ENCODE assay signal across 2 cellular contexts in genomic region chr16:15906439-15906838, GRCh38.
TF ChIP-seq lines count a peak whose summit lies in the region.

No MANE protein-coding gene starts in this region.

TF ChIP-seq in SK-N-SH treated with all-trans-retinoic acid at 6 μM for 48 hours, 23 proteins besides CTCF, POLR2A, EP300 and RAD21 (continued from another document):
- TF ChIP-seq TSHZ2 (CRISPR knock-in tag; IDR thresholded peaks at IDR 0.05) (no peak), CREB5 (CRISPR knock-in tag; IDR thresholded peaks at IDR 0.05; ENCODE audit: low read depth) (no peak)

TF ChIP-seq in SK-N-SH, 30 proteins besides CTCF, POLR2A, EP300 and RAD21 (continued from another document):
- TF ChIP-seq ZBTB33 (IDR thresholded peaks at IDR 0.05; ENCODE audit: borderline replicate concordance, low read depth): no peak
- no peak for TF ChIP-seq NRF1 (IDR thresholded peaks at IDR 0.05; ENCODE audit: low read depth, low read length)
- no peak for TF ChIP-seq MEF2A (IDR thresholded peaks at IDR 0.05; ENCODE audit: borderline replicate concordance, low read depth)
